Comparison of ENCODE assay signal across 8 cellular contexts in genomic region chr15:38453971-38454686, GRCh38. TPM values are rescaled to one million over a fixed set of nuclear protein-coding genes. Genes with fewer than 3 reads are reported as not detected.
DNase-seq lines count a peak whose midpoint lies in the region; ATAC-seq, FAIRE-seq and TF ChIP-seq lines count a peak whose summit lies in the region.

Gene FAM98B, plus strand, starts transcription at chr15:38454127. Its CDS starts 35 bp downstream, at chr15:38454162.

- POLR2A ChIA-PET in HepG2 (lab: Yijun Ruan, JAX): interaction anchor here (0.8 to 2.3 kb wide), 6 partner anchors 10 to 202 kb away, joined by 3 to 23 read pairs (median 4); partner anchors contain the start of genes RASGRP1 and SPRED1

- H3K36me3 ChIP-seq in HepG2 (replicated peaks in 1 of 2; ENCODE audit: control insufficient read depth in 1 of 2, insufficient read depth in 2 of 2, low read length in 2 of 2): 0 out of 5 replicates have a peak, but pooled peaks cover 0 to 1% of the 10 kb centered on the region in 2 experiments

- H3K9ac ChIP-seq in HepG2 (ENCODE audit: insufficient read depth, low read depth, low read length): peak within 1 kb of the TSS; percentile 94

- peak within 1 kb of the TSS; percentile 99 for H2AFZ ChIP-seq in HepG2 (ENCODE audit: low read length)

- CTCF ChIA-PET in HepG2 (lab: Yijun Ruan, JAX; ENCODE audit: low intra/inter-chr PET ratio, low total read pairs): no interaction called here

- peaks cover 46% of the 10 kb centered on the region for H3K79me2 ChIP-seq in HepG2 (ENCODE audit: insufficient read depth, low read length)

- WGBS in HepG2 (ENCODE audit: low lambda C conversion rate): 1% methylated on average over 35 of the region's 48 CpGs

- no peaks in the 10 kb centered on the region for H4K20me1 ChIP-seq in HepG2 (ENCODE audit: insufficient read depth, low read length)

- TF ChIP-seq RAD21 in HepG2 (CRISPR knock-in tag; IDR thresholded peaks at IDR 0.05): peak; percentile 38

- TF ChIP-seq EP300 in HepG2 (IDR thresholded peaks at IDR 0.05; ENCODE audit: low read depth in 2 of 2, low read length in 2 of 2) (no peak; a peak in 1 of 4 replicates), HepG2 (CRISPR knock-in tag; IDR thresholded peaks at IDR 0.05; ENCODE audit: borderline replicate concordance) (0 out of 2 replicates have a peak, but pooled peaks have one; percentile 17)

- peaks cover 0 to 5% of the 10 kb centered on the region in 2 experiments; a peak in 1 of 5 replicates for H3K27me3 ChIP-seq in HepG2 (ENCODE audit: control insufficient read depth in 1 of 2, insufficient read depth in 2 of 2, low read length in 2 of 2)

- in situ Hi-C loops in HepG2 (cut with HindIII; ENCODE audit: extremely low pct_ligation_motif_present, low pct_unique_long_range_greater_than_20kb): no loop called here

- peak; percentile 89 to 91 for TF ChIP-seq POLR2A in HepG2 (IDR thresholded peaks at IDR 0.05; ENCODE audit: insufficient read depth in 1 of 2, low read depth in 2 of 2, low read length in 2 of 2)

- peak within 1 kb of the TSS; percentile 74 for H3K4me2 ChIP-seq in HepG2 (ENCODE audit: low read depth, low read length)

- no peak for FAIRE-seq in HepG2 (lab: Jason Lieb, UNC)

- H3K27ac ChIP-seq in HepG2 (ENCODE audit: extremely low read length, insufficient read depth, low read length): peak within 1 kb of the TSS; percentile 98

- ATAC-seq in HG03457 (IDR thresholded peaks at IDR 0.05; ENCODE audit: unreplicated experiment): peak; percentile 86
- ATAC-seq in HepG2: peak; percentile 96

- intact Hi-C loops in HepG2 (cut with micrococcal nuclease; ENCODE audit: unreplicated experiment): loop anchor here (10.0 kb wide), 1 partner anchor 209 kb away; no protein-coding TSS in a partner anchor

- TSS peak; percentile 86 for BruUV-seq in HepG2 (replicated peaks; lab: Mats Ljungman, UMichigan)

- peak; percentile 46 to 93 (median 82) for DNase-seq in C1 segment of cervical spinal cord (lab: John Stamatoyannopoulos, UW)
- peak; percentile 51 for DNase-seq in GM19240 (ENCODE audit: insufficient read length, low spot score)
- DNase-seq in NCI-H526 treated with DMSO at 0.1 percent for 48 hours (lab: John Stamatoyannopoulos, UW): peak; percentile 72
- peak; percentile 79 to 86 for DNase-seq in activated CD4-positive, alpha-beta T cell treated with anti-CD3 and anti-CD28 coated beads, Interleukin-2, amount 50 U/mL, for 4 hours
- peak; percentile 66 to 86 for DNase-seq in dermis microvascular lymphatic vessel endothelial cell (ENCODE audit: low read depth in 2 of 2)
- DNase-seq in HepG2 (ENCODE audit: low spot score): peak; percentile 73
- peak; percentile 88 for DNase-seq in stimulated activated CD4-positive, alpha-beta T cell treated with anti-CD3 and anti-CD28 coated beads, Interleukin-4, amount 100 ng/mL, for 1 hour

- H3K4me1 ChIP-seq in HepG2 (ENCODE audit: insufficient read depth, low read length): peaks cover 19% of the 10 kb centered on the region

- peak within 1 kb of the TSS; percentile 93 to 96 (median 96) for H3K4me3 ChIP-seq in HepG2 (replicated peaks in 1 of 3; ENCODE audit: insufficient read depth in 1 of 3, low read depth in 2 of 3, low read length in 3 of 3)

- TF ChIP-seq CTCF in HepG2 (CRISPR knock-in tag; IDR thresholded peaks at IDR 0.05): peak; percentile 25; the same call in 1 of the 2 replicates

- no peaks in the 10 kb centered on the region for H3K9me3 ChIP-seq in HepG2 (ENCODE audit: low read length)

TF ChIP-seq in HepG2, 621 proteins besides CTCF, POLR2A, EP300 and RAD21 (continues in another document):
- TF ChIP-seq FOXO1 (CRISPR knock-in tag; IDR thresholded peaks at IDR 0.05) (peak; percentile 82), ZNF333 (CRISPR knock-in tag; IDR thresholded peaks at IDR 0.05; ENCODE audit: borderline replicate concordance) (no peak; the same call in 1 of the 2 replicates), ARNT2 (CRISPR knock-in tag; IDR thresholded peaks at IDR 0.05; ENCODE audit: low read depth) (peak; percentile 62; the same call in 1 of the 2 replicates), TAF15 (IDR thresholded peaks at IDR 0.05; ENCODE audit: low read depth, low read length, poor library complexity, severe bottlenecking) (peak; percentile 42), NCOA5 (CRISPR knock-in tag; IDR thresholded peaks at IDR 0.05) (no peak), THAP11 (CRISPR knock-in tag; IDR thresholded peaks at IDR 0.05) (peak; percentile 91), PITX1 (CRISPR knock-in tag; IDR thresholded peaks at IDR 0.05) (peak; percentile 58; the same call in 1 of the 2 replicates), KDM4B (CRISPR knock-in tag; IDR thresholded peaks at IDR 0.05) (peak; percentile 89), KDM3A (CRISPR knock-in tag; IDR thresholded peaks at IDR 0.05; ENCODE audit: low read depth) (peak; percentile 95), FOXA3 (CRISPR knock-in tag; IDR thresholded peaks at IDR 0.05) (peak; percentile 67; the same call in 1 of the 2 replicates), ZNF576 (CRISPR knock-in tag; IDR thresholded peaks at IDR 0.05) (no peak), SNAPC4 (CRISPR knock-in tag; IDR thresholded peaks at IDR 0.05) (no peak), NAIF1 (CRISPR knock-in tag; IDR thresholded peaks at IDR 0.05; ENCODE audit: borderline replicate concordance) (0 out of 2 replicates have a peak, but pooled peaks have one; percentile 73)

RNA-seq across cellular contexts. Expression of gene FAM98B, which starts in this region (rescaled TPM):
- total RNA-seq in dermis microvascular lymphatic vessel endothelial cell (4.9 and 5.9 TPM in 2 replicates), HepG2 (2016; rRNA removed; fragmentation: Illumina TruSeq; extraction: Trizol) (4.7 and 8.1 TPM in 2 replicates)
- total RNA-seq in HepG2 (2016; cell fraction: cytosol; rRNA removed; fragmentation: Illumina TruSeq; extraction: Trizol; ENCODE audit: low read depth): 1.3 and 1.7 TPM in 2 replicates
- total RNA-seq in HepG2 (2016; cell fraction: insoluble cytoplasmic fraction; rRNA removed; fragmentation: Illumina TruSeq; extraction: Trizol): 4.8 and 8.3 TPM in 2 replicates
- 4.0 and 4.4 TPM in 2 replicates for total RNA-seq in HepG2 (2016; cell fraction: membrane; rRNA removed; fragmentation: Illumina TruSeq; extraction: Trizol)
- total RNA-seq in HepG2 (2016; cell fraction: nucleus; rRNA removed; fragmentation: Illumina TruSeq; extraction: Trizol): 15.8 and 17.0 TPM in 2 replicates
- polyA plus RNA-seq in HepG2 (2011; rRNA removed): 3.7 and 4.0 TPM in 2 replicates
- 1.1 and 1.7 TPM in 2 replicates for polyA plus RNA-seq in HepG2 (2011; cell fraction: cytosol; rRNA removed)
- polyA plus RNA-seq in HepG2 (2011; cell fraction: nucleus; rRNA removed): 0.76 and 1.2 TPM in 2 replicates
- 13.1 and 13.3 TPM in 2 replicates for polyA plus RNA-seq in HepG2 (2012)
- polyA plus RNA-seq in HepG2 (2016; cell fraction: cytosol; fragmentation: Illumina TruSeq; extraction: Trizol; ENCODE audit: low read depth): 1.3 and 2.0 TPM in 2 replicates
- 40.1 and 49.0 TPM in 2 replicates for polyA plus RNA-seq in HepG2 (2016; cell fraction: insoluble cytoplasmic fraction; fragmentation: Illumina TruSeq; extraction: Trizol; ENCODE audit: low read depth)
- 3.2 and 3.9 TPM in 2 replicates for polyA plus RNA-seq in HepG2 (2016; cell fraction: membrane; fragmentation: Illumina TruSeq; extraction: Trizol; ENCODE audit: low read depth)
- 10.7 and 11.5 TPM in 2 replicates for polyA plus RNA-seq in HepG2 (2016; cell fraction: nucleus; fragmentation: Illumina TruSeq; extraction: Trizol; ENCODE audit: insufficient read depth, low read depth)
- 0.96 and 3.4 TPM in 2 replicates for polyA minus RNA-seq in HepG2 (2011; rRNA and poly(A)+ RNA removed; ENCODE audit: low replicate concordance)
- polyA minus RNA-seq in HepG2 (2011; cell fraction: cytosol; rRNA and poly(A)+ RNA removed): 1.9 TPM in 2 replicates
- 22.8 and 26.1 TPM in 2 replicates for polyA minus RNA-seq in HepG2 (2011; cell fraction: nucleus; rRNA and poly(A)+ RNA removed)

Comparison
In these comparisons a context has a peak if more than half of its experiments do, and no peak if none do; other contexts are left out.
1. Peak in every context shown above with its lines: DNase-seq, ATAC-seq, H3K4me3 ChIP-seq and H3K27ac ChIP-seq.